ENCODE assay signal across 25 cellular contexts in the genomic region with DNA sequence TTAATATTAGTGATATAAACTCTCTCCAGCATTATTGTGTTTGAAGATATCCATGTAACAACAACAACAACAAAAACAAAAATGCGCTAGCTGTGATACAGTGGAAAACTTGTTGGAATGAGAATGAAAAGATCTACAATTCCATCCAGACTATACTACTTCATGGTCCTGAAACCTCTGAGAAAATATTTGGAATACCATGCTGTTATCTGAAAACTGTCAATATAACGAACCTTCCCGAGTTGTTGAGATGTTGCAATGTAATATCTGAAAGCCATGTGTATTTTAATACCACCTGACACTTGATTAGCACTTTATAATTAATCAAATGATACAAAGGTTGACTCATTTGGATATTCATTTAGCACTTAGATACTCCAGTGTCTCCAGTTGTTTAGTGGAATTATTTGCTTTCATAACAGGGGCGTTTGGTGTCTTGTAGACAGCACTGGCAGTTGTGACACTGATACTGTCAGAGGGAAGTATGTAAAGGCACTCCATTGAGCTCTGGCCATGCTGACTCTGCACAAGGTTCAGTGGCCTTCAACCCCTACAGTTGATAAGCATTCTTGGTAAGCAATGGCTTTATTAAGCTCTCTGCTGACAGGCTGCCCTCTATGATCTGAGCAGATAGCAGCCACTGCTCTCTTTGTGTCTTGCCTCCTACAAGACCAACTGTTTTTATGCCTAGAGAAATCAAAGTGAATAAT.
DNase-seq lines count a peak whose midpoint lies in the region; ATAC-seq and TF ChIP-seq lines count a peak whose summit lies in the region.
"Had no signal": no experiment of that assay in that cellular context is flagged by ENCODE, and none has a peak within 500 bp of the region (broad histone marks: within the 10 kb centered on the region; RNA-seq: fewer than 3 reads in every experiment).

No MANE protein-coding gene starts in this region.

- TF ChIP-seq CTCF in right lobe of liver (IDR thresholded peaks at IDR 0.05) (no peak), GM10248 (IDR thresholded peaks at IDR 0.05; ENCODE audit: control extremely low read depth, extremely low read depth, low read depth, missing control alignments) (no peak), Calu3 (IDR thresholded peaks at IDR 0.05; ENCODE audit: unreplicated experiment) (no peak)

- WGBS in right lobe of liver (ENCODE audit: insufficient coverage, low coverage, low lambda C conversion rate, missing lambda C conversion rate), result 30% methylated on average over 4 of the region's 4 CpGs

- H3K9me3 ChIP-seq in right lobe of liver, result no peaks in the 10 kb centered on the region
- H3K9me3 ChIP-seq: BE2C, MG63, SK-N-SH had no signal

- intact Hi-C loops in right lobe of liver (cut with DNase I) (no loop called here), Calu3 (cut with micrococcal nuclease; ENCODE audit: unreplicated experiment) (no loop called here)

- H3K4me3 Mint-ChIP-seq in Calu3 (ENCODE audit: low read depth, unreplicated experiment), result no peak overlapping the region
- H3K4me3 Mint-ChIP-seq: CD14-positive monocyte, GM23338, H9 had no signal

- H3K4me1 Mint-ChIP-seq in Calu3 (ENCODE audit: low read depth, unreplicated experiment), result no peaks in the 10 kb centered on the region
- H3K4me1 Mint-ChIP-seq: GM23338, H9 had no signal

- H3K27me3 ChIP-seq in right lobe of liver, result no peaks in the 10 kb centered on the region
- H3K27me3 ChIP-seq: BE2C, MG63 had no signal

- H3K36me3 ChIP-seq in right lobe of liver, result no peaks in the 10 kb centered on the region
- H3K36me3 ChIP-seq: BE2C, MG63 had no signal

- DNase-seq in COLO829 (ENCODE audit: low spot score), result peak; percentile 3
- DNase-seq in caudate nucleus (lab: John Stamatoyannopoulos, UW), result no peak
- DNase-seq in right lobe of liver, result peak; percentile 46 to 62 (median 48)
- peak; percentile 23 for DNase-seq in retina
- DNase-seq in GM10248 (ENCODE audit: extremely low spot score), result no peak
- DNase-seq in Calu3, result no peak
- DNase-seq in RKO (ENCODE audit: low spot score), result no peak
- DNase-seq: 8988T, ACHN, BE2C, DMS53, H9, IMR-90, KG1, MG63, NCI-H1694, NCI-H2029 treated with DMSO at 0.1 percent for 48 hours, NCI-H446 treated with DMSO at 0.1 percent for 48 hours, NCI-H526, SHP77 treated with DMSO at 0.1 percent for 48 hours, SK-N-SH had no signal

- H3K4me3 ChIP-seq in right lobe of liver, result no peak overlapping the region
- H3K4me3 ChIP-seq: GM23338, MG63 had no signal

- ATAC-seq in right lobe of liver (peak; percentile 94 to 98 (median 96)), GM18861 (IDR thresholded peaks at IDR 0.05; ENCODE audit: unreplicated experiment) (no peak)
- ATAC-seq: GM23338, Panc1 had no signal

- no peak for TF ChIP-seq POLR2A in right lobe of liver (IDR thresholded peaks at IDR 0.05)

- no peak overlapping the region for H3K27ac Mint-ChIP-seq in Calu3 (ENCODE audit: unreplicated experiment)
- H3K27ac Mint-ChIP-seq: GM23338, H9 had no signal

- H3K36me3 Mint-ChIP-seq in Calu3 (ENCODE audit: insufficient read depth, unreplicated experiment), result no peaks in the 10 kb centered on the region
- H3K36me3 Mint-ChIP-seq: CD14-positive monocyte had no signal

- peaks cover 0 to 12% (median 2%) of the 10 kb centered on the region in 4 donors for H3K4me1 ChIP-seq in right lobe of liver
- H3K4me1 ChIP-seq: BE2C had no signal

- peak overlapping the region; percentile 45 for H3K27ac ChIP-seq in caudate nucleus (ENCODE audit: low read depth, low read length)
- peak overlapping the region in 1 of 3 donors; percentile 26 for H3K27ac ChIP-seq in right lobe of liver

- no TSS peak for BruUV-seq in Calu3 (replicated peaks; lab: Mats Ljungman, UMichigan)

- no peaks in the 10 kb centered on the region for H3K27me3 Mint-ChIP-seq in Calu3 (ENCODE audit: unreplicated experiment)

- CTCF ChIA-PET in GM10248 (lab: Yijun Ruan, JAX), result interaction anchor here (0.9 to 3.7 kb wide), 6 partner anchors 8 to 19 kb away, joined by 3 to 22 read pairs (median 4); no protein-coding TSS in a partner anchor
- CTCF ChIA-PET in Calu3 (lab: Charles Lee), result no interaction called here

- H3K9me3 Mint-ChIP-seq in Calu3 (ENCODE audit: low read depth, unreplicated experiment), result peaks cover 8% of the 10 kb centered on the region
- H3K9me3 Mint-ChIP-seq: H9 had no signal

- POLR2A ChIA-PET in GM10248 (lab: Yijun Ruan, JAX), result no interaction called here

Comparison
In these comparisons a context has a peak if more than half of its experiments do, and no peak if none do; other contexts are left out.
1. DNase-seq: peak in COLO829 (single experiment), right lobe of liver (3 of 3) and retina (single experiment); none in caudate nucleus (0 of 61), GM10248 (single experiment), Calu3 (single experiment) and RKO (single experiment).